In the genomic region with DNA sequence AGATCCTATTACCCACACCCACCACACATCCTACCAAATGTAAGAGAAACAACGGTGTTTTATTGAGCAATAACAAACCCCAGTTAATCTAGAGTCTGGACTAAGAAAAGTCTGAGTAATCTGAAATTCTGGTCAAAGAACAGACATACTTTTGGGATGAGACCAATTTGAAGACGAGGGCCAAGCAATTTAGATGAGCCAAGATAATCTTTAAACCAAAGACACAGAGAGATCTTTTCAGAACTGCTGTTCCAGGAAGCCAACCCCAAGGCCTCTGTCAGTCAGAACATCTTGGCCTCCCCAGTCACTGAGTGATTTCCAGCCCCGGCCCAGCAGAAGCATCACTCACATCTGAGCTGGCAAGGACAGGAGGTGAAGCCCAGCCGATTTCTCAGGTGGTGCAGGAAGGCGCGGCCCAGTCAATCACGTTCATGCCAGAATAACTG, we compare ENCODE assay signal across 24 cellular contexts.
DNase-seq lines count a peak whose midpoint lies in the region; ATAC-seq and TF ChIP-seq lines count a peak whose summit lies in the region.
"Had no signal": no experiment of that assay in that cellular context is flagged by ENCODE, and none has a peak within 500 bp of the region (broad histone marks: within the 10 kb centered on the region; RNA-seq: fewer than 3 reads in every experiment).

No MANE protein-coding gene starts in this region.

- H2BK15ac ChIP-seq in neuronal stem cell (ENCODE audit: low read length), result no peak overlapping the region

- no peak for ATAC-seq in HG03280 (IDR thresholded peaks at IDR 0.05; ENCODE audit: unreplicated experiment)
- ATAC-seq: left lobe of liver; naive thymus-derived CD8-positive, alpha-beta T cell; stimulated activated naive CD8-positive, alpha-beta T cell treated with anti-CD3 and anti-CD28 coated beads, Interleukin-15, amount 100 ng/mL, for 72 hours; T-cell had no signal

- no peak overlapping the region for H3K9ac ChIP-seq in neuronal stem cell (ENCODE audit: low read depth, low read length, poor library complexity)
- H3K9ac ChIP-seq: KMS-11 had no signal

- H4K8ac ChIP-seq in neuronal stem cell (ENCODE audit: low read depth, low read length), result no peak overlapping the region

- H3K4me3 ChIP-seq in AG09309 (ENCODE audit: control insufficient read depth, low read depth, low read length), result no peak overlapping the region
- no peak overlapping the region for H3K4me3 ChIP-seq in cardiac fibroblast (replicated peaks in 1 of 2; ENCODE audit: low read depth in 2 of 2, low read length in 2 of 2)
- no peak overlapping the region for H3K4me3 ChIP-seq in neuronal stem cell (ENCODE audit: low read length in 2 of 2)
- H3K4me3 ChIP-seq in A673 (ENCODE audit: low read depth, low read length, poor library complexity, severe bottlenecking), result no peak overlapping the region
- H3K4me3 ChIP-seq: A549, esophagus squamous epithelium, heart left ventricle, ovary had no signal

- H2BK120ac ChIP-seq in neuronal stem cell (ENCODE audit: low read depth, low read length), result no peak overlapping the region

- TF ChIP-seq CTCF in AG09309 (IDR thresholded peaks at IDR 0.05; ENCODE audit: control insufficient read depth, insufficient read depth, low read depth, low read length, missing control alignments) (no peak), cardiac fibroblast (IDR thresholded peaks at IDR 0.05; ENCODE audit: low read depth, low read length) (no peak), A673 (conservative IDR thresholded peaks at IDR 0.05; ENCODE audit: low read depth, low read length) (no peak)

- peak; percentile 28 for DNase-seq in AG09309 (ENCODE audit: low read depth)
- peak; percentile 25 for DNase-seq in HT1080 (ENCODE audit: low read depth)
- DNase-seq in cardiac fibroblast (ENCODE audit: low read depth in 2 of 2), result peak; percentile 3 to 45
- no peak for DNase-seq in neuronal stem cell (ENCODE audit: low spot score)
- no peak for DNase-seq in COLO668 (lab: John Stamatoyannopoulos, UW; ENCODE audit: unreplicated experiment)
- no peak for DNase-seq in A673 (ENCODE audit: low spot score)
- no peak for DNase-seq in SW 1271 (lab: John Stamatoyannopoulos, UW)
- DNase-seq: activated naive CD4-positive, alpha-beta T cell treated with anti-CD3 and anti-CD28 coated beads, Interleukin-2, amount 50 U/mL, for 16 hours; DMS 273 treated with DMSO at 0.1 percent for 48 hours; esophagus squamous epithelium; GDM1; HCEC 1CT; heart left ventricle; naive thymus-derived CD8-positive, alpha-beta T cell; NCI-H1930; NCI-H226; ovary; SHP77 treated with DMSO at 0.1 percent for 48 hours; stimulated activated naive CD8-positive, alpha-beta T cell treated with anti-CD3 and anti-CD28 coated beads, Interleukin-15, amount 100 ng/mL, for 72 hours; T-cell had no signal

- H3K4me2 ChIP-seq in neuronal stem cell (ENCODE audit: insufficient read depth, low read length, poor library complexity, severe bottlenecking), result no peak overlapping the region
- H3K4me2 ChIP-seq: A549, KMS-11 had no signal

- intact Hi-C loops in A673 (cut with micrococcal nuclease; ENCODE audit: unreplicated experiment), result no loop called here

- H3K27me3 ChIP-seq in neuronal stem cell (ENCODE audit: control insufficient read depth in 3 of 3, insufficient read depth in 3 of 3, low read depth in 1 of 3, low read length in 3 of 3), result no peaks in the 10 kb centered on the region
- no peaks in the 10 kb centered on the region for H3K27me3 ChIP-seq in A673 (replicated peaks; ENCODE audit: insufficient read depth, low read depth, low read length, poor library complexity)
- H3K27me3 ChIP-seq: esophagus squamous epithelium, heart left ventricle, ovary had no signal

- H3K79me1 ChIP-seq in neuronal stem cell (ENCODE audit: low read depth, low read length), result no peaks in the 10 kb centered on the region

- H3K36me3 ChIP-seq in neuronal stem cell (replicated peaks in 1 of 2; ENCODE audit: control insufficient read depth in 2 of 2, insufficient read depth in 2 of 2, low read length in 2 of 2) (no peaks in the 10 kb centered on the region), A673 (ENCODE audit: insufficient read depth, low read length, poor library complexity, severe bottlenecking) (no peaks in the 10 kb centered on the region)
- H3K36me3 ChIP-seq: esophagus squamous epithelium, heart left ventricle, ovary had no signal

- no peak overlapping the region for H2BK12ac ChIP-seq in neuronal stem cell (ENCODE audit: low read length)

- H3K4me1 ChIP-seq in neuronal stem cell (ENCODE audit: control insufficient read depth in 2 of 2, insufficient read depth in 1 of 2, low read depth in 1 of 2, low read length in 2 of 2) (no peaks in the 10 kb centered on the region), A673 (ENCODE audit: insufficient read depth, low read length, poor library complexity, severe bottlenecking) (no peaks in the 10 kb centered on the region)
- H3K4me1 ChIP-seq: A549, esophagus squamous epithelium, heart left ventricle had no signal

- H2BK5ac ChIP-seq in neuronal stem cell (ENCODE audit: low read length), result no peak overlapping the region

- no peak overlapping the region for H2AFZ ChIP-seq in neuronal stem cell (ENCODE audit: low read length)

- H3K27ac ChIP-seq in neuronal stem cell (replicated peaks; ENCODE audit: low read length) (no peak overlapping the region), A673 (ENCODE audit: low read depth, low read length, poor library complexity, severe bottlenecking) (no peak overlapping the region)
- H3K27ac ChIP-seq: A549, esophagus squamous epithelium, heart left ventricle, KMS-11, ovary had no signal

- H3K14ac ChIP-seq in neuronal stem cell (ENCODE audit: low read length), result no peak overlapping the region

- no peak overlapping the region for H3K23ac ChIP-seq in neuronal stem cell (ENCODE audit: low read depth, low read length, poor library complexity)

- CTCF ChIA-PET in A673 (lab: Charles Lee), result no interaction called here

- no peak overlapping the region for H3K4ac ChIP-seq in neuronal stem cell (ENCODE audit: low read length)

- BruUV-seq in A673 (replicated peaks; lab: Mats Ljungman, UMichigan), result no TSS peak

- WGBS in neuronal stem cell (ENCODE audit: extremely low coverage in 2 of 2, insufficient read length in 2 of 2, insufficient replicate concordance in 1 of 2), 2 donors, result no CpG with 5 or more reads among the region's 7 CpGs

- peak overlapping the region; percentile 35 for H3K18ac ChIP-seq in neuronal stem cell (ENCODE audit: low read length)

- H3K9me3 ChIP-seq in neuronal stem cell (replicated peaks in 1 of 2; ENCODE audit: control insufficient read depth in 2 of 2, insufficient read depth in 1 of 2, low read depth in 1 of 2, low read length in 2 of 2) (no peaks in the 10 kb centered on the region), A673 (ENCODE audit: low read depth, low read length, poor library complexity, severe bottlenecking) (no peaks in the 10 kb centered on the region)
- H3K9me3 ChIP-seq: A549, esophagus squamous epithelium, heart left ventricle, ovary had no signal

- POLR2A ChIA-PET in A673 (lab: Charles Lee; ENCODE audit: low non-redundant PET), result no interaction called here

- no peak overlapping the region for H2AK5ac ChIP-seq in neuronal stem cell (ENCODE audit: low read depth, low read length)

- no peak overlapping the region for H4K91ac ChIP-seq in neuronal stem cell (ENCODE audit: low read depth, low read length, poor library complexity)

Comparison
In these comparisons a context has a peak if more than half of its experiments do, and no peak if none do; other contexts are left out.
1. DNase-seq: peak in AG09309 (single experiment), HT1080 (single experiment) and cardiac fibroblast (2 of 2); none in neuronal stem cell (single experiment), COLO668 (single experiment), A673 (single experiment) and SW 1271 (0 of 2).